Comparison of ENCODE assay signal across 9 cellular contexts in genomic region chr2:222424281-222424728, GRCh38. TPM values are rescaled to one million over a fixed set of nuclear protein-coding genes. Genes with fewer than 3 reads are reported as not detected.
DNase-seq lines count a peak whose midpoint lies in the region; ATAC-seq and TF ChIP-seq lines count a peak whose summit lies in the region.
"Had no signal": no experiment of that assay in that cellular context is flagged by ENCODE, and none has a peak within 500 bp of the region (broad histone marks: within the 10 kb centered on the region; RNA-seq: fewer than 3 reads in every experiment).

SGPP2 (plus strand) TSS chr2:222424543; CDS start chr2:222424603, 60 bp downstream.

- no peak for TF ChIP-seq CTCF in GM06990 (IDR thresholded peaks at IDR 0.05; ENCODE audit: insufficient read depth, low read length, poor library complexity, severe bottlenecking)

- DNase-seq in GM06990 (ENCODE audit: extremely low read depth, insufficient read length) = no peak
- peak; percentile 21 for DNase-seq in activated naive CD8-positive, alpha-beta T cell treated with anti-CD3 and anti-CD28 coated beads for 36 hours
- peak; percentile 30 to 33 for DNase-seq in stimulated activated CD4-positive, alpha-beta T cell treated with anti-CD3 and anti-CD28 coated beads, Interleukin-2, amount 100 ng/mL, for 24 hours
- DNase-seq in foreskin melanocyte = no peak
- DNase-seq in SIG-M5 (lab: John Stamatoyannopoulos, UW) = no peak

- no peaks in the 10 kb centered on the region for H3K9me3 ChIP-seq in iPS-20b (ENCODE audit: insufficient read depth, low read depth, low read length)

- H3K4me3 Mint-ChIP-seq in IgD-negative memory B cell = peak within 1 kb of the TSS; percentile 93 to 99 (median 97)
- H3K4me3 Mint-ChIP-seq in activated naive CD8-positive, alpha-beta T cell treated with anti-CD3 and anti-CD28 coated beads for 36 hours = peak within 1 kb of the TSS; percentile 92

- no peak within 1 kb of the TSS for H3K27ac ChIP-seq in iPS-20b (ENCODE audit: low read length)

- H3K4me3 ChIP-seq in GM06990 (replicated peaks; ENCODE audit: low read depth, low read length) (peak within 1 kb of the TSS; percentile 82), iPS-20b (ENCODE audit: low read length) (peak within 1 kb of the TSS; percentile 73)

- peaks cover 37 to 41% (median 39%) of the 10 kb centered on the region in 3 donors for H3K4me1 Mint-ChIP-seq in IgD-negative memory B cell
- peaks cover 32% of the 10 kb centered on the region for H3K4me1 Mint-ChIP-seq in activated naive CD8-positive, alpha-beta T cell treated with anti-CD3 and anti-CD28 coated beads for 36 hours

- peak; percentile 28 for ATAC-seq in GM21423 (IDR thresholded peaks at IDR 0.05; ENCODE audit: unreplicated experiment)

- no peaks in the 10 kb centered on the region for H3K36me3 Mint-ChIP-seq in IgD-negative memory B cell
- H3K36me3 Mint-ChIP-seq in activated naive CD8-positive, alpha-beta T cell treated with anti-CD3 and anti-CD28 coated beads for 36 hours = peaks cover 9% of the 10 kb centered on the region

- peaks cover 6% of the 10 kb centered on the region for H3K27me3 Mint-ChIP-seq in IgD-negative memory B cell
- peaks cover 76% of the 10 kb centered on the region for H3K27me3 Mint-ChIP-seq in activated naive CD8-positive, alpha-beta T cell treated with anti-CD3 and anti-CD28 coated beads for 36 hours

- H3K9ac ChIP-seq in iPS-20b (ENCODE audit: low read depth, low read length) = no peak within 1 kb of the TSS

- H3K27me3 ChIP-seq in GM06990 (replicated peaks; ENCODE audit: control insufficient read depth, insufficient read depth, low read length) (no peaks in the 10 kb centered on the region), iPS-20b (ENCODE audit: insufficient read depth, low read length) (peaks cover 94% of the 10 kb centered on the region)

- H3K4me1 ChIP-seq in iPS-20b (ENCODE audit: insufficient read depth, low read length) = peaks cover 5% of the 10 kb centered on the region; the same call in 1 of the 2 replicates

- peak within 1 kb of the TSS; percentile 91 to 95 (median 92) for H3K27ac Mint-ChIP-seq in IgD-negative memory B cell
- peak within 1 kb of the TSS; percentile 97 for H3K27ac Mint-ChIP-seq in activated naive CD8-positive, alpha-beta T cell treated with anti-CD3 and anti-CD28 coated beads for 36 hours

- no peaks in the 10 kb centered on the region for H3K9me3 Mint-ChIP-seq in IgD-negative memory B cell
- H3K9me3 Mint-ChIP-seq in activated naive CD8-positive, alpha-beta T cell treated with anti-CD3 and anti-CD28 coated beads for 36 hours = peaks cover 3% of the 10 kb centered on the region

- no peaks in the 10 kb centered on the region for H3K36me3 ChIP-seq in GM06990 (ENCODE audit: control insufficient read depth, insufficient read depth, low read length)
- H3K36me3 ChIP-seq in iPS-20b (ENCODE audit: insufficient read depth, low read depth, low read length) = no peaks in the 10 kb centered on the region

RNA-seq across cellular contexts. Expression of gene SGPP2, which starts in this region (rescaled TPM):
- polyA plus RNA-seq in IgD-negative memory B cell = 3.1 TPM
- total RNA-seq in activated naive CD8-positive, alpha-beta T cell treated with anti-CD3 and anti-CD28 coated beads for 36 hours = 1 to 10 TPM; 2.7 to 3.1 TPM
- total RNA-seq: glomerular endothelial cell had no signal

Comparison
In these comparisons a context has a peak if more than half of its experiments do, and no peak if none do; other contexts are left out.
1. DNase-seq: peak in activated naive CD8-positive, alpha-beta T cell treated with anti-CD3 and anti-CD28 coated beads for 36 hours (single experiment) and stimulated activated CD4-positive, alpha-beta T cell treated with anti-CD3 and anti-CD28 coated beads, Interleukin-2, amount 100 ng/mL, for 24 hours (2 of 2); none in GM06990 (single experiment), foreskin melanocyte (single experiment) and SIG-M5 (single experiment).